Comparison of ENCODE assay signal across 8 cellular contexts in genomic region chr13:75870397-75870801, GRCh38.
A peak's percentile ranks its signal among the peaks of the same experiment; 100 is the strongest.
DNase-seq lines count a peak whose midpoint lies in the region; ATAC-seq and TF ChIP-seq lines count a peak whose summit lies in the region.

No MANE protein-coding gene starts in this region.

- H3K27me3 Mint-ChIP-seq in brain = peaks cover 9% of the 10 kb centered on the region

- peak; percentile 28 for TF ChIP-seq CTCF in GM20000 (IDR thresholded peaks at IDR 0.05; ENCODE audit: extremely low read depth, missing control alignments)
- peak; percentile 88 to 94 for TF ChIP-seq CTCF in brain (conservative IDR thresholded peaks at IDR 0.05)
- peak; percentile 71 to 87 (median 74) for TF ChIP-seq CTCF in testis (IDR thresholded peaks at IDR 0.05)

- no peaks in the 10 kb centered on the region for H3K27me3 ChIP-seq in testis

- H3K9me3 Mint-ChIP-seq in brain = no peaks in the 10 kb centered on the region

- H3K9me3 ChIP-seq in testis = no peaks in the 10 kb centered on the region

- peak overlapping the region; percentile 20 to 40 for H3K4me3 ChIP-seq in testis

- peaks cover 7% of the 10 kb centered on the region for H3K4me1 Mint-ChIP-seq in brain

- intact Hi-C loops in testis (cut with DNase I; ENCODE audit: low total_unique reads) = loop anchor here (10.0 kb wide), 3 partner anchors 176 to 1024 kb away; no protein-coding TSS in a partner anchor

- peak overlapping the region in 1 of 5 experiments; percentile 71 for H3K4me3 Mint-ChIP-seq in brain

- no peak overlapping the region for H3K27ac Mint-ChIP-seq in brain

- no peaks in the 10 kb centered on the region for H3K36me3 Mint-ChIP-seq in brain

- H3K36me3 ChIP-seq in testis (ENCODE audit: low read depth, missing control alignments) = no peaks in the 10 kb centered on the region

- no peak for TF ChIP-seq POLR2A in testis (IDR thresholded peaks at IDR 0.05)

- peak overlapping the region; percentile 51 to 81 for H3K27ac ChIP-seq in testis

- ATAC-seq in GM18868 (IDR thresholded peaks at IDR 0.05; ENCODE audit: unreplicated experiment) = no peak

- H3K4me1 ChIP-seq in testis = peaks cover 30% of the 10 kb centered on the region

- DNase-seq in CD1c-positive myeloid dendritic cell (ENCODE audit: extremely low spot score) (peak; percentile 58), GM20000 (ENCODE audit: low spot score) (peak; percentile 39), RKO (ENCODE audit: low spot score) (peak; percentile 7), kidney tubule cell (ENCODE audit: low spot score) (peak; percentile 14), testis (no peak), DMS153 (lab: John Stamatoyannopoulos, UW) (no peak)

- 34 to 47% methylated on average over 13 of the region's 13 CpGs for WGBS in testis, 2 donors

Comparison
In these comparisons a context has a peak if more than half of its experiments do, and no peak if none do; other contexts are left out.
1. DNase-seq: peak in CD1c-positive myeloid dendritic cell (single experiment), GM20000 (single experiment), RKO (single experiment) and kidney tubule cell (single experiment); none in testis (single experiment) and DMS153 (single experiment).
2. CTCF ChIP-seq: peak in every context shown above with its lines; median percentile 91 in brain; 74 in testis; 28 in GM20000.